ENCODE assay signal across 28 cellular contexts in genomic region chr18:9319333-9319732, GRCh38.
"Had no signal": no experiment of that assay in that cellular context is flagged by ENCODE, and none has a peak within 500 bp of the region (broad histone marks: within the 10 kb centered on the region; RNA-seq: fewer than 3 reads in every experiment).

No MANE protein-coding gene starts in this region.

- H3K4me1 ChIP-seq: body of pancreas, colonic mucosa, heart left ventricle, pancreas, prostate gland, uterus had no signal

- ATAC-seq: activated CD8-positive, alpha-beta memory T cell treated with anti-CD3 and anti-CD28 coated beads, Interleukin-2, amount 10 ng/mL, durations not matched to agents 7 days and 5 days; activated CD8-positive, alpha-beta T cell treated with anti-CD3 and anti-CD28 coated beads for 36 hours; activated naive CD8-positive, alpha-beta T cell treated with anti-CD3 and anti-CD28 coated beads, Interleukin-2, amount 50 U/mL, for 24 hours; body of pancreas; heart left ventricle; naive thymus-derived CD4-positive, alpha-beta T cell; pancreas; sciatic nerve; WTC11 had no signal

- H3K9me3 Mint-ChIP-seq: activated T-helper 2 cell treated with anti-CD3 and anti-CD28 coated beads, Interferon-gamma antibody, Interleukin-2, Interleukin-4, amounts not matched to agents 10 μg/mL and 5 μg/mL and 100 μg/mL, durations not matched to agents 14 hours and 24 hours and 36 hours had no signal

- H3K27me3 ChIP-seq: body of pancreas, colonic mucosa, heart left ventricle, pancreas, uterus had no signal

- H3K4me3 ChIP-seq: body of pancreas, colonic mucosa, heart left ventricle, pancreas, prostate gland, skin epidermis, thoracic aorta, uterus had no signal

- H3K4me3 Mint-ChIP-seq: activated CD8-positive, alpha-beta memory T cell treated with anti-CD3 and anti-CD28 coated beads, Interleukin-2, amount 10 ng/mL, durations not matched to agents 7 days and 5 days; activated CD8-positive, alpha-beta T cell treated with anti-CD3 and anti-CD28 coated beads for 36 hours; activated naive CD4-positive, alpha-beta T cell treated with anti-CD3 and anti-CD28 coated beads, Interleukin-2, amount 50 U/mL, for 24 hours; activated naive CD8-positive, alpha-beta T cell treated with anti-CD3 and anti-CD28 coated beads, Interleukin-2, amount 50 U/mL, for 24 hours; memory B cell; naive thymus-derived CD4-positive, alpha-beta T cell; stimulated activated naive CD8-positive, alpha-beta T cell treated with anti-CD3 and anti-CD28 coated beads, Interleukin-15, Interleukin-2, amounts not matched to agents 100 ng/mL and 50 ng/mL, for 24 hours; WTC11 had no signal

- H3K4me1 Mint-ChIP-seq: activated CD8-positive, alpha-beta memory T cell treated with anti-CD3 and anti-CD28 coated beads, Interleukin-2, amount 10 ng/mL, durations not matched to agents 7 days and 5 days; activated naive CD4-positive, alpha-beta T cell treated with anti-CD3 and anti-CD28 coated beads, Interleukin-2, amount 50 U/mL, for 24 hours; activated naive CD8-positive, alpha-beta T cell treated with anti-CD3 and anti-CD28 coated beads, Interleukin-2, amount 50 U/mL, for 24 hours; memory B cell; WTC11 had no signal

- DNase-seq: activated CD4-positive, alpha-beta T cell treated with anti-CD3 and anti-CD28 coated beads, Interleukin-2, amount 50 U/mL, for 1 hour; activated CD8-positive, alpha-beta memory T cell treated with anti-CD3 and anti-CD28 coated beads, Interleukin-2, amount 10 ng/mL, durations not matched to agents 7 days and 5 days; activated CD8-positive, alpha-beta T cell treated with anti-CD3 and anti-CD28 coated beads for 36 hours; activated naive CD8-positive, alpha-beta T cell treated with anti-CD3 and anti-CD28 coated beads, Interleukin-2, amount 50 U/mL, for 24 hours; activated T-cell treated with anti-CD3 and anti-CD28 coated beads, Interleukin-2, amount 50 U/mL, for 48 hours; body of pancreas; cerebellar nuclear complex; colonic mucosa; effector CD8-positive, alpha-beta T cell; heart left ventricle; hypothalamus; midbrain; naive thymus-derived CD4-positive, alpha-beta T cell; pancreas; retina; stimulated activated CD4-positive, alpha-beta T cell treated with anti-CD3 and anti-CD28 coated beads, Interleukin-12 subunit alpha, Interleukin-12 subunit beta, amount 100 ng/mL, for 4 hours; stimulated activated CD4-positive, alpha-beta T cell treated with anti-CD3 and anti-CD28 coated beads, Interleukin-4, amount 100 ng/mL, for 1 hour; trophoblast cell; uterus had no signal

- H3K36me3 Mint-ChIP-seq: activated CD8-positive, alpha-beta memory T cell treated with anti-CD3 and anti-CD28 coated beads, Interleukin-2, amount 10 ng/mL, durations not matched to agents 7 days and 5 days had no signal

- H3K27ac ChIP-seq: body of pancreas, colonic mucosa, heart left ventricle, pancreas, prostate gland, skin epidermis, thoracic aorta, uterus had no signal

- H3K36me3 ChIP-seq: colonic mucosa, heart left ventricle, pancreas, prostate gland, thoracic aorta, uterus had no signal

- H3K9me3 ChIP-seq: body of pancreas, colonic mucosa, pancreas, prostate gland, thoracic aorta, uterus had no signal

- H3K27ac Mint-ChIP-seq: activated CD8-positive, alpha-beta memory T cell treated with anti-CD3 and anti-CD28 coated beads, Interleukin-2, amount 10 ng/mL, durations not matched to agents 7 days and 5 days; activated CD8-positive, alpha-beta T cell treated with anti-CD3 and anti-CD28 coated beads for 36 hours; activated naive CD4-positive, alpha-beta T cell treated with anti-CD3 and anti-CD28 coated beads, Interleukin-2, amount 50 U/mL, for 24 hours; activated naive CD8-positive, alpha-beta T cell treated with anti-CD3 and anti-CD28 coated beads, Interleukin-2, amount 50 U/mL, for 24 hours; activated T-helper 2 cell treated with anti-CD3 and anti-CD28 coated beads, Interferon-gamma antibody, Interleukin-2, Interleukin-4, amounts not matched to agents 10 μg/mL and 5 μg/mL and 100 μg/mL, durations not matched to agents 14 hours and 24 hours and 36 hours; memory B cell; naive thymus-derived CD4-positive, alpha-beta T cell; stimulated activated naive CD8-positive, alpha-beta T cell treated with anti-CD3 and anti-CD28 coated beads, Interleukin-15, Interleukin-2, amounts not matched to agents 100 ng/mL and 50 ng/mL, for 24 hours; WTC11 had no signal

- H3K27me3 Mint-ChIP-seq: activated naive CD8-positive, alpha-beta T cell treated with anti-CD3 and anti-CD28 coated beads, Interleukin-2, amount 50 U/mL, for 24 hours had no signal
